Comparison of ENCODE assay signal across 2 cellular contexts in the genomic region with DNA sequence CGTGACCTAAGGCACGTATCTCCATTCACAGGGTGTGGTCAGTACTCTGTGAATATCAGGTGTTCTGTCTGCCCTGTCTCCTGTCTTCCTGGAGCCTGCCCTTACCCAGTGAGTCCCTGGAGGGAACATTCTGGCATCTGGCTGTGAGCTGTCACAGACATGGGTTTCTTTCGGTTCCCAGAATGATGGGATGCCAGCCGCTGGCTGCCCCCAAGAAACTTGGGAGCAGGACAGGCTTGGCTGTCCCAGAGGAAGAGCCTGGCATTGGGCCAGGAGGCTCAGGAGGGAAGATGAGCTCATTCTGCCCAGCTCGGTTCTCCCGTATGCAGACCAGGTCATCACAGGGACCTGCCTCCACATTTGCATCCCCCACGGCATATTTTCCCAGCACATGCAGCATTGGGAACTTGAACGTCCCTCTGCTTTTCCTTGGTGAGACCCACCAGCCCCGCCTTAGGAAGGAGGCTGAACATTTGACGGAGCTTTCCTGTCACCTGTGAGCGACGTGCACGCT.
TF ChIP-seq lines count a peak whose summit lies in the region.

No MANE protein-coding gene starts in this region.

TF ChIP-seq in K562, 482 proteins besides CTCF, POLR2A, EP300 and RAD21:
- TF ChIP-seq CREBBP (IDR thresholded peaks at IDR 0.05; ENCODE audit: low read depth, low read length) (no peak), NFIC (IDR thresholded peaks at IDR 0.05) (peak; percentile 65)

TF ChIP-seq in GM23338, 12 proteins besides CTCF, POLR2A, EP300 and RAD21:
- TF ChIP-seq, protein P1, sequence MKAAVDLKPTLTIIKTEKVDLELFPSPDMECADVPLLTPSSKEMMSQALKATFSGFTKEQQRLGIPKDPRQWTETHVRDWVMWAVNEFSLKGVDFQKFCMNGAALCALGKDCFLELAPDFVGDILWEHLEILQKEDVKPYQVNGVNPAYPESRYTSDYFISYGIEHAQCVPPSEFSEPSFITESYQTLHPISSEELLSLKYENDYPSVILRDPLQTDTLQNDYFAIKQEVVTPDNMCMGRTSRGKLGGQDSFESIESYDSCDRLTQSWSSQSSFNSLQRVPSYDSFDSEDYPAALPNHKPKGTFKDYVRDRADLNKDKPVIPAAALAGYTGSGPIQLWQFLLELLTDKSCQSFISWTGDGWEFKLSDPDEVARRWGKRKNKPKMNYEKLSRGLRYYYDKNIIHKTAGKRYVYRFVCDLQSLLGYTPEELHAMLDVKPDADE (IDR thresholded peaks at IDR 0.05) = no peak
- TF ChIP-seq, protein P2, sequence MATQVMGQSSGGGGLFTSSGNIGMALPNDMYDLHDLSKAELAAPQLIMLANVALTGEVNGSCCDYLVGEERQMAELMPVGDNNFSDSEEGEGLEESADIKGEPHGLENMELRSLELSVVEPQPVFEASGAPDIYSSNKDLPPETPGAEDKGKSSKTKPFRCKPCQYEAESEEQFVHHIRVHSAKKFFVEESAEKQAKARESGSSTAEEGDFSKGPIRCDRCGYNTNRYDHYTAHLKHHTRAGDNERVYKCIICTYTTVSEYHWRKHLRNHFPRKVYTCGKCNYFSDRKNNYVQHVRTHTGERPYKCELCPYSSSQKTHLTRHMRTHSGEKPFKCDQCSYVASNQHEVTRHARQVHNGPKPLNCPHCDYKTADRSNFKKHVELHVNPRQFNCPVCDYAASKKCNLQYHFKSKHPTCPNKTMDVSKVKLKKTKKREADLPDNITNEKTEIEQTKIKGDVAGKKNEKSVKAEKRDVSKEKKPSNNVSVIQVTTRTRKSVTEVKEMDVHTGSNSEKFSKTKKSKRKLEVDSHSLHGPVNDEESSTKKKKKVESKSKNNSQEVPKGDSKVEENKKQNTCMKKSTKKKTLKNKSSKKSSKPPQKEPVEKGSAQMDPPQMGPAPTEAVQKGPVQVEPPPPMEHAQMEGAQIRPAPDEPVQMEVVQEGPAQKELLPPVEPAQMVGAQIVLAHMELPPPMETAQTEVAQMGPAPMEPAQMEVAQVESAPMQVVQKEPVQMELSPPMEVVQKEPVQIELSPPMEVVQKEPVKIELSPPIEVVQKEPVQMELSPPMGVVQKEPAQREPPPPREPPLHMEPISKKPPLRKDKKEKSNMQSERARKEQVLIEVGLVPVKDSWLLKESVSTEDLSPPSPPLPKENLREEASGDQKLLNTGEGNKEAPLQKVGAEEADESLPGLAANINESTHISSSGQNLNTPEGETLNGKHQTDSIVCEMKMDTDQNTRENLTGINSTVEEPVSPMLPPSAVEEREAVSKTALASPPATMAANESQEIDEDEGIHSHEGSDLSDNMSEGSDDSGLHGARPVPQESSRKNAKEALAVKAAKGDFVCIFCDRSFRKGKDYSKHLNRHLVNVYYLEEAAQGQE (IDR thresholded peaks at IDR 0.05; ENCODE audit: unreplicated experiment) = no peak
- TF ChIP-seq ZNF331 (CRISPR knock-in tag; IDR thresholded peaks at IDR 0.05; ENCODE audit: low read depth) (no peak), ZNF114 (CRISPR knock-in tag; IDR thresholded peaks at IDR 0.05) (no peak), EZH2phosphoT487 (IDR thresholded peaks at IDR 0.05; ENCODE audit: unreplicated experiment) (no peak), JUNB (IDR thresholded peaks at IDR 0.05; ENCODE audit: unreplicated experiment) (no peak), NANOG (IDR thresholded peaks at IDR 0.05; ENCODE audit: borderline replicate concordance) (no peak), POLR2AphosphoS5 (IDR thresholded peaks at IDR 0.05; ENCODE audit: low read depth) (no peak), EZH2 (IDR thresholded peaks at IDR 0.05; ENCODE audit: low read depth, unreplicated experiment) (no peak), CREB1 (CRISPR knock-in tag; IDR thresholded peaks at IDR 0.05; ENCODE audit: low read depth) (no peak), STAT1 (IDR thresholded peaks at IDR 0.05; ENCODE audit: unreplicated experiment) (no peak)
- TF ChIP-seq, protein P3, sequence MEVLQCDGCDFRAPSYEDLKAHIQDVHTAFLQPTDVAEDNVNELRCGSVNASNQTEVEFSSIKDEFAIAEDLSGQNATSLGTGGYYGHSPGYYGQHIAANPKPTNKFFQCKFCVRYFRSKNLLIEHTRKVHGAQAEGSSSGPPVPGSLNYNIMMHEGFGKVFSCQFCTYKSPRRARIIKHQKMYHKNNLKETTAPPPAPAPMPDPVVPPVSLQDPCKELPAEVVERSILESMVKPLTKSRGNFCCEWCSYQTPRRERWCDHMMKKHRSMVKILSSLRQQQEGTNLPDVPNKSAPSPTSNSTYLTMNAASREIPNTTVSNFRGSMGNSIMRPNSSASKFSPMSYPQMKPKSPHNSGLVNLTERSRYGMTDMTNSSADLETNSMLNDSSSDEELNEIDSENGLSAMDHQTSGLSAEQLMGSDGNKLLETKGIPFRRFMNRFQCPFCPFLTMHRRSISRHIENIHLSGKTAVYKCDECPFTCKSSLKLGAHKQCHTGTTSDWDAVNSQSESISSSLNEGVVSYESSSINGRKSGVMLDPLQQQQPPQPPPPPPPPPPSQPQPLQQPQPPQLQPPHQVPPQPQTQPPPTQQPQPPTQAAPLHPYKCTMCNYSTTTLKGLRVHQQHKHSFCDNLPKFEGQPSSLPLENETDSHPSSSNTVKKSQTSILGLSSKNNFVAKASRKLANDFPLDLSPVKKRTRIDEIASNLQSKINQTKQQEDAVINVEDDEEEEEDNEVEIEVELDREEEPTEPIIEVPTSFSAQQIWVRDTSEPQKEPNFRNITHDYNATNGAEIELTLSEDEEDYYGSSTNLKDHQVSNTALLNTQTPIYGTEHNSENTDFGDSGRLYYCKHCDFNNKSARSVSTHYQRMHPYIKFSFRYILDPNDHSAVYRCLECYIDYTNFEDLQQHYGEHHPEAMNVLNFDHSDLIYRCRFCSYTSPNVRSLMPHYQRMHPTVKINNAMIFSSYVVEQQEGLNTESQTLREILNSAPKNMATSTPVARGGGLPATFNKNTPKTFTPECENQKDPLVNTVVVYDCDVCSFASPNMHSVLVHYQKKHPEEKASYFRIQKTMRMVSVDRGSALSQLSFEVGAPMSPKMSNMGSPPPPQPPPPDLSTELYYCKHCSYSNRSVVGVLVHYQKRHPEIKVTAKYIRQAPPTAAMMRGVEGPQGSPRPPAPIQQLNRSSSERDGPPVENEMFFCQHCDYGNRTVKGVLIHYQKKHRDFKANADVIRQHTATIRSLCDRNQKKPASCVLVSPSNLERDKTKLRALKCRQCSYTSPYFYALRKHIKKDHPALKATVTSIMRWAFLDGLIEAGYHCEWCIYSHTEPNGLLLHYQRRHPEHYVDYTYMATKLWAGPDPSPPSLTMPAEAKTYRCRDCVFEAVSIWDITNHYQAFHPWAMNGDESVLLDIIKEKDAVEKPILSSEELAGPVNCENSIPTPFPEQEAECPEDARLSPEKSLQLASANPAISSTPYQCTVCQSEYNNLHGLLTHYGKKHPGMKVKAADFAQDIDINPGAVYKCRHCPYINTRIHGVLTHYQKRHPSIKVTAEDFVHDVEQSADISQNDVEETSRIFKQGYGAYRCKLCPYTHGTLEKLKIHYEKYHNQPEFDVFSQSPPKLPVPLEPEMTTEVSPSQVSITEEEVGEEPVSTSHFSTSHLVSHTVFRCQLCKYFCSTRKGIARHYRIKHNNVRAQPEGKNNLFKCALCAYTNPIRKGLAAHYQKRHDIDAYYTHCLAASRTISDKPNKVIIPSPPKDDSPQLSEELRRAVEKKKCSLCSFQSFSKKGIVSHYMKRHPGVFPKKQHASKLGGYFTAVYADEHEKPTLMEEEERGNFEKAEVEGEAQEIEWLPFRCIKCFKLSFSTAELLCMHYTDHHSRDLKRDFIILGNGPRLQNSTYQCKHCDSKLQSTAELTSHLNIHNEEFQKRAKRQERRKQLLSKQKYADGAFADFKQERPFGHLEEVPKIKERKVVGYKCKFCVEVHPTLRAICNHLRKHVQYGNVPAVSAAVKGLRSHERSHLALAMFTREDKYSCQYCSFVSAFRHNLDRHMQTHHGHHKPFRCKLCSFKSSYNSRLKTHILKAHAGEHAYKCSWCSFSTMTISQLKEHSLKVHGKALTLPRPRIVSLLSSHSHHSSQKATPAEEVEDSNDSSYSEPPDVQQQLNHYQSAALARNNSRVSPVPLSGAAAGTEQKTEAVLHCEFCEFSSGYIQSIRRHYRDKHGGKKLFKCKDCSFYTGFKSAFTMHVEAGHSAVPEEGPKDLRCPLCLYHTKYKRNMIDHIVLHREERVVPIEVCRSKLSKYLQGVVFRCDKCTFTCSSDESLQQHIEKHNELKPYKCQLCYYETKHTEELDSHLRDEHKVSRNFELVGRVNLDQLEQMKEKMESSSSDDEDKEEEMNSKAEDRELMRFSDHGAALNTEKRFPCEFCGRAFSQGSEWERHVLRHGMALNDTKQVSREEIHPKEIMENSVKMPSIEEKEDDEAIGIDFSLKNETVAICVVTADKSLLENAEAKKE (CRISPR knock-in tag; IDR thresholded peaks at IDR 0.05) = no peak
